16 cellular contexts compared by ENCODE assay signal in the genomic region with DNA sequence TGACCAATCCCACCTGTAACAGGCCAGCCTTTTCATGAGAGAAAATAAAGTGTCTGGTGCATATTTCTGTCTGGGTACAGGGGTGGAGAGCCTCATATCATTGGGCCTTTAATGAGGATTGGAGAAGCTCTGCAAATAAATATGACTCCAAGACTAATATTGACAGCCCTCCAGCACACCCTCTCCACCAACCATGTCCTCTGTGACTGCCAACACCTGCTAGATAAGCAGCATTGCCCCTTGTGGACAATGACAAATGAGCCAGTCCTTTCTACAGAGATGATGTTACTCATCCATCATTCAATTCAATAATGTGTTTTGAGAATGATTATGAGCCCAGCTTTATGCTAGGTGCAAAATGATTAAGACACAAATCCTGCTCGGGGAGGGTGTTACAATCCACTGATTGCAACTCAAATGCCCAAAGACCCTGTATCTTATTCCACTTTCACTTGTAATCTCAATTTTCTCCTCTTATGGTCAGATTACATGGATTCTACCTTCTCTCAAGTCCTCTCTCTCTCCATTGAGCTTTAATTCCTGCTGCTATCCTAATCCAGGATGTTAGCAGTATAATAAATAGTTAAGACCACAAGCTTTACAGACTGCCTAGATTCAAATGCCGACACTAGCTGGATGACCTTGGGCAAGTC. TPM values are rescaled to one million over a fixed set of nuclear protein-coding genes. Genes with fewer than 3 reads are reported as not detected.
A peak's percentile ranks its signal among the peaks of the same experiment; 100 is the strongest.
DNase-seq lines count a peak whose midpoint lies in the region; ATAC-seq and TF ChIP-seq lines count a peak whose summit lies in the region.
"Had no signal": no experiment of that assay in that cellular context is flagged by ENCODE, and none has a peak within 500 bp of the region (broad histone marks: within the 10 kb centered on the region; RNA-seq: fewer than 3 reads in every experiment).

No MANE protein-coding gene starts in this region.

- H3K4me3 Mint-ChIP-seq in GM23338: no peak overlapping the region
- no peak overlapping the region for H3K4me3 Mint-ChIP-seq in endodermal cell
- H3K4me3 Mint-ChIP-seq: activated CD8-positive, alpha-beta memory T cell treated with anti-CD3 and anti-CD28 coated beads, Interleukin-2, amount 10 ng/mL, durations not matched to agents 7 days and 5 days; activated naive CD8-positive, alpha-beta T cell treated with anti-CD3 and anti-CD28 coated beads for 36 hours; CD4-positive, alpha-beta T cell; HFFc6 had no signal

- H3K4me3 ChIP-seq in GM23338: no peak overlapping the region
- no peak overlapping the region for H3K4me3 ChIP-seq in endodermal cell (ENCODE audit: low read length)
- H3K4me3 ChIP-seq in GM23248: no peak overlapping the region
- no peak overlapping the region for H3K4me3 ChIP-seq in ascending aorta
- H3K4me3 ChIP-seq: colonic mucosa, sigmoid colon had no signal

- H3K27ac Mint-ChIP-seq in GM23338 (no peak overlapping the region), endodermal cell (no peak overlapping the region)
- H3K27ac Mint-ChIP-seq: activated CD8-positive, alpha-beta memory T cell treated with anti-CD3 and anti-CD28 coated beads, Interleukin-2, amount 10 ng/mL, durations not matched to agents 7 days and 5 days; activated naive CD8-positive, alpha-beta T cell treated with anti-CD3 and anti-CD28 coated beads for 36 hours; CD4-positive, alpha-beta T cell; HFFc6; naive B cell had no signal

- WGBS in endodermal cell (ENCODE audit: insufficient coverage in 1 of 2, insufficient read length in 1 of 2), 2 experiments: 83 to 90% methylated on average over 1 to 2 of the region's 2 CpGs
- WGBS in GM23248 (ENCODE audit: low coverage in 1 of 2, low lambda C conversion rate in 2 of 2, missing lambda C conversion rate in 2 of 2), 2 experiments: 57 to 69% methylated on average over 2 of the region's 2 CpGs

- no peaks in the 10 kb centered on the region for H3F3A ChIP-seq in GM23338 (replicated peaks; ENCODE audit: low read depth)
- no peaks in the 10 kb centered on the region for H3F3A ChIP-seq in GM23248 (ENCODE audit: insufficient read depth)

- no peaks in the 10 kb centered on the region for H3K9me3 Mint-ChIP-seq in GM23338
- H3K9me3 Mint-ChIP-seq in endodermal cell: no peaks in the 10 kb centered on the region
- H3K9me3 Mint-ChIP-seq: activated naive CD8-positive, alpha-beta T cell treated with anti-CD3 and anti-CD28 coated beads for 36 hours; CD4-positive, alpha-beta T cell; HFFc6 had no signal

- H4K20me1 ChIP-seq in GM23338 (replicated peaks; ENCODE audit: insufficient read depth) (no peaks in the 10 kb centered on the region), GM23248 (ENCODE audit: insufficient read depth) (no peaks in the 10 kb centered on the region)

- H2AFZ ChIP-seq in GM23338 (no peak overlapping the region), GM23248 (no peak overlapping the region)

- H3K36me3 ChIP-seq in GM23338 (ENCODE audit: insufficient read depth) (no peaks in the 10 kb centered on the region), endodermal cell (ENCODE audit: control insufficient read depth, insufficient read depth, low read length) (no peaks in the 10 kb centered on the region), GM23248 (ENCODE audit: low read depth) (no peaks in the 10 kb centered on the region), ascending aorta (no peaks in the 10 kb centered on the region)
- H3K36me3 ChIP-seq: colonic mucosa, sigmoid colon had no signal

- H3K9me2 ChIP-seq in GM23338 (ENCODE audit: insufficient read depth) (no peaks in the 10 kb centered on the region), GM23248 (ENCODE audit: insufficient read depth) (no peaks in the 10 kb centered on the region)

- H3K27me3 Mint-ChIP-seq in GM23338 (ENCODE audit: insufficient read depth, low read depth, poor library complexity) (peaks cover 26% of the 10 kb centered on the region), endodermal cell (ENCODE audit: insufficient read depth) (peaks cover 51% of the 10 kb centered on the region)

- no peaks in the 10 kb centered on the region for H3K9me3 ChIP-seq in endodermal cell (ENCODE audit: control insufficient read depth, low read length)
- no peaks in the 10 kb centered on the region for H3K9me3 ChIP-seq in GM23248 (ENCODE audit: low read depth)
- H3K9me3 ChIP-seq in ascending aorta: no peaks in the 10 kb centered on the region
- H3K9me3 ChIP-seq: colonic mucosa, sigmoid colon had no signal

- in situ Hi-C loops in GM23248 (cut with MboI): no loop called here

- ATAC-seq in GM23338: no peak
- ATAC-seq: activated CD8-positive, alpha-beta memory T cell treated with anti-CD3 and anti-CD28 coated beads, Interleukin-2, amount 10 ng/mL, durations not matched to agents 7 days and 5 days had no signal

- H3K79me2 ChIP-seq in GM23338 (replicated peaks; ENCODE audit: insufficient read depth): no peaks in the 10 kb centered on the region
- no peaks in the 10 kb centered on the region for H3K79me2 ChIP-seq in GM23248 (ENCODE audit: insufficient read depth)

- TF ChIP-seq CTCF in GM23338 (conservative IDR thresholded peaks at IDR 0.05; ENCODE audit: low read depth in 2 of 2) (peak in 1 of 2 experiments; percentile 19; a peak in 2 of 4 replicates), endodermal cell (conservative IDR thresholded peaks at IDR 0.05) (peak; percentile 57), ascending aorta (IDR thresholded peaks at IDR 0.05) (no peak)

- H3K36me3 Mint-ChIP-seq in GM23338 (ENCODE audit: low read depth): no peaks in the 10 kb centered on the region
- H3K36me3 Mint-ChIP-seq in endodermal cell (ENCODE audit: low read depth): no peaks in the 10 kb centered on the region
- H3K36me3 Mint-ChIP-seq: activated CD8-positive, alpha-beta memory T cell treated with anti-CD3 and anti-CD28 coated beads, Interleukin-2, amount 10 ng/mL, durations not matched to agents 7 days and 5 days; activated naive CD8-positive, alpha-beta T cell treated with anti-CD3 and anti-CD28 coated beads for 36 hours; naive B cell had no signal

- H3K27me3 ChIP-seq in GM23338 (ENCODE audit: insufficient read depth): peaks cover 43% of the 10 kb centered on the region
- peaks cover 48% of the 10 kb centered on the region for H3K27me3 ChIP-seq in endodermal cell (ENCODE audit: control insufficient read depth, insufficient read depth, low read length, poor library complexity, severe bottlenecking)
- peaks cover 24% of the 10 kb centered on the region for H3K27me3 ChIP-seq in GM23248 (replicated peaks; ENCODE audit: insufficient read depth)
- no peaks in the 10 kb centered on the region for H3K27me3 ChIP-seq in ascending aorta

- H3K4me2 ChIP-seq in GM23338 (no peak overlapping the region), GM23248 (ENCODE audit: unreplicated experiment) (no peak overlapping the region)

- H3K4me1 Mint-ChIP-seq in GM23338 (peaks cover 19% of the 10 kb centered on the region), endodermal cell (peaks cover 15% of the 10 kb centered on the region)

- H3K9ac ChIP-seq in endodermal cell (ENCODE audit: extremely low read depth, low read length, poor library complexity, severe bottlenecking) (no peak overlapping the region), GM23248 (no peak overlapping the region)

- intact Hi-C loops in ascending aorta (cut with DNase I): no loop called here

- no peak overlapping the region for H3K27ac ChIP-seq in GM23338 (ENCODE audit: low read depth)
- no peak overlapping the region for H3K27ac ChIP-seq in endodermal cell (ENCODE audit: low read depth, low read length)
- H3K27ac ChIP-seq in GM23248: no peak overlapping the region
- H3K27ac ChIP-seq in ascending aorta: no peak overlapping the region
- no peak overlapping the region for H3K27ac ChIP-seq in caudate nucleus (ENCODE audit: low read depth, low read length)
- H3K27ac ChIP-seq: colonic mucosa, sigmoid colon had no signal

- H3K4me1 ChIP-seq in GM23338 (ENCODE audit: insufficient read depth) (peaks cover 13% of the 10 kb centered on the region; the same call in 1 of the 2 replicates), endodermal cell (ENCODE audit: control insufficient read depth, insufficient read depth, low read length) (no peaks in the 10 kb centered on the region), GM23248 (ENCODE audit: insufficient read depth) (no peaks in the 10 kb centered on the region), ascending aorta (no peaks in the 10 kb centered on the region)
- H3K4me1 ChIP-seq: colonic mucosa had no signal

- DNase-seq in COR-L47 (lab: John Stamatoyannopoulos, UW) (peak; percentile 63), GM23338 (ENCODE audit: low spot score) (peak; percentile 20), NCI-H345 treated with DMSO at 0.1 percent for 48 hours (lab: John Stamatoyannopoulos, UW; ENCODE audit: unreplicated experiment) (peak; percentile 52), endodermal cell (no peak), cerebellar nuclear complex (lab: John Stamatoyannopoulos, UW) (no peak), GM23248 (no peak), ascending aorta (ENCODE audit: low spot score in 2 of 2) (no peak), caudate nucleus (lab: John Stamatoyannopoulos, UW) (no peak)
- DNase-seq: activated CD8-positive, alpha-beta memory T cell treated with anti-CD3 and anti-CD28 coated beads, Interleukin-2, amount 10 ng/mL, durations not matched to agents 7 days and 5 days; activated naive CD8-positive, alpha-beta T cell treated with anti-CD3 and anti-CD28 coated beads for 36 hours; CD4-positive, alpha-beta T cell; colonic mucosa; HFFc6; naive B cell; sigmoid colon had no signal

TF ChIP-seq in GM23338, 12 proteins besides CTCF, POLR2A, EP300 and RAD21 (continues in another document):
- no peak for TF ChIP-seq EZH2phosphoT487 (IDR thresholded peaks at IDR 0.05; ENCODE audit: unreplicated experiment)

RNA-seq across cellular contexts. Expression of gene GFRA3, which starts 2.1 kb away (rescaled TPM):
- 0.39 and 1.1 TPM in 2 replicates for total RNA-seq in GM23338 (2014; rRNA removed; shearing (Covaris generic))
- polyA plus RNA-seq in GM23338 (2016; fragmentation: Nextera tagmentation; extraction: Ambion mirVana) (1.1 and 1.2 TPM in 2 replicates), GM23248 (2016; fragmentation: Nextera tagmentation; extraction: Ambion mirVana) (not detected in 2 replicates)
- total RNA-seq in endodermal cell (under 1 TPM in 1 of 2 donors, not detected in 1; 0.13 TPM), ascending aorta (not detected)
- polyA plus RNA-seq in endodermal cell (2013, experiment 1 of 2): 2.5 TPM
- 1.9 TPM for polyA plus RNA-seq in endodermal cell (2013, experiment 2 of 2)
- not detected in 2 replicates for total RNA-seq in GM23248 (2014; rRNA removed; shearing (Covaris generic))
- total RNA-seq: CD4-positive, alpha-beta T cell; HFFc6; RPMI7951 had no signal

RNA-seq across cellular contexts. Expression of gene CDC25C, which starts 55.1 kb away (rescaled TPM):
- total RNA-seq in GM23338 (2014; rRNA removed; shearing (Covaris generic)): 25.6 and 29.9 TPM in 2 replicates
- 20.0 and 20.9 TPM in 2 replicates for polyA plus RNA-seq in GM23338 (2016; fragmentation: Nextera tagmentation; extraction: Ambion mirVana)
- 10 to 100 TPM; 14.8 to 30.6 TPM for total RNA-seq in endodermal cell
- 34.8 TPM for polyA plus RNA-seq in endodermal cell (2013, experiment 1 of 2)
- 33.9 TPM for polyA plus RNA-seq in endodermal cell (2013, experiment 2 of 2)
- total RNA-seq in GM23248 (2014; rRNA removed; shearing (Covaris generic)): 4.5 and 5.9 TPM in 2 replicates
- polyA plus RNA-seq in GM23248 (2016; fragmentation: Nextera tagmentation; extraction: Ambion mirVana): 2.9 and 4.4 TPM in 2 replicates
- total RNA-seq in ascending aorta: not detected
- total RNA-seq: CD4-positive, alpha-beta T cell had no signal

Comparison
In these comparisons a context has a peak if more than half of its experiments do, and no peak if none do; other contexts are left out.
1. DNase-seq: peak in COR-L47 (single experiment), GM23338 (single experiment) and NCI-H345 treated with DMSO at 0.1 percent for 48 hours (single experiment); none in endodermal cell (single experiment), cerebellar nuclear complex (0 of 2), GM23248 (single experiment), ascending aorta (0 of 2) and caudate nucleus (0 of 61).